23 cellular contexts compared by ENCODE assay signal in genomic region chr1:107879927-107880326, GRCh38.
A peak's percentile ranks its signal among the peaks of the same experiment; 100 is the strongest.
DNase-seq lines count a peak whose midpoint lies in the region; ATAC-seq, FAIRE-seq and TF ChIP-seq lines count a peak whose summit lies in the region.
"Had no signal": no experiment of that assay in that cellular context is flagged by ENCODE, and none has a peak within 500 bp of the region (broad histone marks: within the 10 kb centered on the region; RNA-seq: fewer than 3 reads in every experiment).

No MANE protein-coding gene starts in this region.

- TF ChIP-seq CTCF in MCF 10A (IDR thresholded peaks at IDR 0.05; ENCODE audit: unreplicated experiment) = no peak
- no peak for TF ChIP-seq CTCF in mammary epithelial cell (conservative IDR thresholded peaks at IDR 0.05 in 1 of 2, IDR thresholded peaks at IDR 0.05 in 1 of 2; ENCODE audit: extremely low read depth in 1 of 2, insufficient read depth in 1 of 2, low read depth in 1 of 2, low read length in 2 of 2)
- TF ChIP-seq CTCF in bronchial epithelial cell (IDR thresholded peaks at IDR 0.05; ENCODE audit: insufficient read depth, low read length, severe bottlenecking) = no peak
- no peak for TF ChIP-seq CTCF in esophagus muscularis mucosa (IDR thresholded peaks at IDR 0.05)

- H3K27ac Mint-ChIP-seq in MCF 10A (ENCODE audit: low read depth, unreplicated experiment) (no peak overlapping the region), naive B cell (peak overlapping the region in 5 of 6 donors; percentile 21 to 90 (median 54))
- H3K27ac Mint-ChIP-seq: CD8-positive, alpha-beta T cell had no signal

- intact Hi-C loops in MCF 10A (cut with micrococcal nuclease) = loop anchor here (10.0 kb wide), 2 partner anchors 95 to 325 kb away; partner anchors contain the start of gene SLC25A24
- intact Hi-C loops in mammary epithelial cell (cut with micrococcal nuclease) = no loop called here
- intact Hi-C loops in esophagus muscularis mucosa (cut with DNase I) = no loop called here

- dilution Hi-C loops in mammary epithelial cell (cut with HindIII; ENCODE audit: low sequenced_read_pairs) = no loop called here

- no peak for ATAC-seq in naive B cell (ENCODE audit: low read depth in 2 of 2)
- ATAC-seq: CD8-positive, alpha-beta T cell; GM12878 had no signal

- no peaks in the 10 kb centered on the region for H3K9me3 ChIP-seq in mammary epithelial cell (replicated peaks; ENCODE audit: insufficient read depth, low read length)
- H3K9me3 ChIP-seq in MG63 = peaks cover 2% of the 10 kb centered on the region; the same call in 1 of the 2 replicates
- H3K9me3 ChIP-seq in esophagus muscularis mucosa = no peaks in the 10 kb centered on the region

- no peak overlapping the region for H3K4me3 Mint-ChIP-seq in MCF 10A (ENCODE audit: unreplicated experiment)
- H3K4me3 Mint-ChIP-seq in naive B cell = no peak overlapping the region
- H3K4me3 Mint-ChIP-seq: CD8-positive, alpha-beta T cell had no signal

- POLR2A ChIA-PET in MCF 10A (lab: Yijun Ruan, JAX) = interaction anchor here (0.9 to 1.4 kb wide), 4 partner anchors 10 to 114 kb away, joined by 3 to 5 read pairs (median 3); no protein-coding TSS in a partner anchor

- H3K36me3 Mint-ChIP-seq in MCF 10A (ENCODE audit: insufficient read depth, unreplicated experiment) = no peaks in the 10 kb centered on the region
- peaks cover 6 to 24% of the 10 kb centered on the region in 2 donors for H3K36me3 Mint-ChIP-seq in naive B cell

- CTCF ChIA-PET in MCF 10A (lab: Yijun Ruan, JAX) = interaction anchor here (0.6 kb wide), 1 partner anchor 98 kb away, joined by 3 read pairs; no protein-coding TSS in a partner anchor
- CTCF ChIA-PET in mammary epithelial cell (lab: Charles Lee; ENCODE audit: low non-redundant PET) = no interaction called here

- H2AFZ ChIP-seq in mammary epithelial cell (ENCODE audit: low read depth, low read length) = no peak overlapping the region

- BruUV-seq in MCF 10A (replicated peaks; lab: Mats Ljungman, UMichigan) = no TSS peak
- BruUV-seq in mammary epithelial cell (replicated peaks; lab: Mats Ljungman, UMichigan) = no TSS peak

- H3K4me3 ChIP-seq in mammary epithelial cell (replicated peaks in 1 of 3; ENCODE audit: insufficient read depth in 1 of 3, low read depth in 2 of 3, low read length in 3 of 3) (no peak overlapping the region), MG63 (no peak overlapping the region), bronchial epithelial cell (ENCODE audit: low read depth, low read length) (no peak overlapping the region), esophagus muscularis mucosa (no peak overlapping the region), H7 (ENCODE audit: insufficient read depth, low read depth, low read length) (no peak overlapping the region)
- H3K4me3 ChIP-seq: BLaER1, GM12878, SK-N-MC had no signal

- H3K4me1 ChIP-seq in mammary epithelial cell (ENCODE audit: insufficient read depth, low read length) (peaks cover 24% of the 10 kb centered on the region), esophagus muscularis mucosa (peaks cover 0 to 4% (median 0%) of the 10 kb centered on the region in 4 donors)

- WGBS in mammary epithelial cell (ENCODE audit: low coverage, missing lambda C conversion rate) = 0% methylated on average over 2 of the region's 2 CpGs
- 67% methylated on average over 2 of the region's 2 CpGs for WGBS in esophagus muscularis mucosa

- no peak for FAIRE-seq in bronchial epithelial cell (lab: Jason Lieb, UNC)
- FAIRE-seq: GM12878, GM19239, H1 had no signal

- H3K27me3 Mint-ChIP-seq in MCF 10A (ENCODE audit: insufficient read depth, unreplicated experiment) (no peaks in the 10 kb centered on the region), naive B cell (no peaks in the 10 kb centered on the region)

- TF ChIP-seq EP300 in esophagus muscularis mucosa (IDR thresholded peaks at IDR 0.05) = no peak

- no peak overlapping the region for H3K4me2 ChIP-seq in mammary epithelial cell (ENCODE audit: insufficient read depth, low read depth, low read length)
- H3K4me2 ChIP-seq: BLaER1 had no signal

- H3K27me3 ChIP-seq in mammary epithelial cell (ENCODE audit: insufficient read depth, low read length) (no peaks in the 10 kb centered on the region), MG63 (no peaks in the 10 kb centered on the region), bronchial epithelial cell (ENCODE audit: control insufficient read depth, insufficient read depth, low read length) (no peaks in the 10 kb centered on the region), esophagus muscularis mucosa (no peaks in the 10 kb centered on the region), H7 (ENCODE audit: control insufficient read depth, insufficient read depth, low read length) (no peaks in the 10 kb centered on the region)
- H3K27me3 ChIP-seq: BLaER1 had no signal

- no peaks in the 10 kb centered on the region for H4K20me1 ChIP-seq in mammary epithelial cell (ENCODE audit: insufficient read depth, low read length)

- H3K4me1 Mint-ChIP-seq in MCF 10A (ENCODE audit: insufficient read depth, unreplicated experiment) (peaks cover 33% of the 10 kb centered on the region), naive B cell (peaks cover 64 to 82% (median 66%) of the 10 kb centered on the region in 3 donors)

- DNase-seq in MCF 10A (ENCODE audit: unreplicated experiment) (peak; percentile 69), mammary epithelial cell (no peak), MG63 (peak; percentile 11), bronchial epithelial cell (ENCODE audit: low read depth) (peak; percentile 18), naive B cell (no peak), hippocampal formation (lab: John Stamatoyannopoulos, UW) (no peak), esophagus muscularis mucosa (ENCODE audit: extremely low spot score) (no peak), H7 (no peak)
- DNase-seq: CD8-positive, alpha-beta T cell; DMS53; EL; Kasumi-1; MV-4-11; NCI-H1417; NCI-H187; NCI-H2227 treated with DMSO at 0.1 percent for 48 hours; NCI-H524; SHP77 had no signal

- H3K36me3 ChIP-seq in mammary epithelial cell (ENCODE audit: insufficient read depth, low read length) (no peaks in the 10 kb centered on the region), MG63 (no peaks in the 10 kb centered on the region), bronchial epithelial cell (ENCODE audit: control insufficient read depth, insufficient read depth, low read length) (no peaks in the 10 kb centered on the region), esophagus muscularis mucosa (no peaks in the 10 kb centered on the region), H7 (replicated peaks; ENCODE audit: control insufficient read depth, insufficient read depth, low read length) (no peaks in the 10 kb centered on the region)

- in situ Hi-C loops in mammary epithelial cell (cut with MboI; ENCODE audit: low sequenced_read_pairs in 2 of 2) = no loop called here

- H3K9ac ChIP-seq in mammary epithelial cell (ENCODE audit: insufficient read depth, low read length) = no peak overlapping the region
- H3K9ac ChIP-seq: BLaER1 had no signal

- H3K9me3 Mint-ChIP-seq in MCF 10A (ENCODE audit: unreplicated experiment) (peaks cover 5% of the 10 kb centered on the region), naive B cell (peaks cover 0 to 5% (median 0%) of the 10 kb centered on the region in 7 donors)

- no peaks in the 10 kb centered on the region for H3K79me2 ChIP-seq in mammary epithelial cell (ENCODE audit: insufficient read depth, low read length)

- H3K27ac ChIP-seq in mammary epithelial cell (ENCODE audit: insufficient read depth, low read depth, low read length) = no peak overlapping the region
- no peak overlapping the region for H3K27ac ChIP-seq in esophagus muscularis mucosa (replicated peaks in 1 of 4)
- H3K27ac ChIP-seq: BLaER1, SK-N-MC had no signal

- TF ChIP-seq POLR2A in esophagus muscularis mucosa (IDR thresholded peaks at IDR 0.05; ENCODE audit: low read depth) = no peak

Comparison
In these comparisons a context has a peak if more than half of its experiments do, and no peak if none do; other contexts are left out.
1. DNase-seq: peak in MCF 10A (single experiment), MG63 (single experiment) and bronchial epithelial cell (single experiment); none in mammary epithelial cell (single experiment), naive B cell (single experiment), hippocampal formation (0 of 2), esophagus muscularis mucosa (single experiment) and H7 (single experiment).